In genomic region chr16:8946544-8946943, GRCh38 we compare ENCODE assay signal across 13 cellular contexts. TPM values are rescaled to one million over a fixed set of nuclear protein-coding genes. Genes with fewer than 3 reads are reported as not detected.
A peak's percentile ranks its signal among the peaks of the same experiment; 100 is the strongest.
DNase-seq lines count a peak whose midpoint lies in the region; ATAC-seq and TF ChIP-seq lines count a peak whose summit lies in the region.
"Had no signal": no experiment of that assay in that cellular context is flagged by ENCODE, and none has a peak within 500 bp of the region (broad histone marks: within the 10 kb centered on the region; RNA-seq: fewer than 3 reads in every experiment).

No MANE protein-coding gene starts in this region.

- no peak overlapping the region for H3K4me3 ChIP-seq in OCI-LY7 (ENCODE audit: low read depth, low read length, poor library complexity, severe bottlenecking)
- H3K4me3 ChIP-seq: SJSA1 had no signal

- H3K9me3 Mint-ChIP-seq in naive thymus-derived CD8-positive, alpha-beta T cell: no peaks in the 10 kb centered on the region
- H3K9me3 Mint-ChIP-seq: dendritic cell treated with granulocyte-macrophage colony-stimulating factor and Interleukin-4, amounts not matched to agents 40 ng/mL and 50 ng/mL, for 4 days had no signal

- CTCF ChIA-PET in OCI-LY7 (lab: Charles Lee; ENCODE audit: unreplicated experiment): interaction anchor here (1.4 kb wide), 1 partner anchor 10 kb away, joined by 4 read pairs; no protein-coding TSS in a partner anchor

- peak; percentile 34 for ATAC-seq in HG02870 (IDR thresholded peaks at IDR 0.05; ENCODE audit: unreplicated experiment)
- ATAC-seq in naive thymus-derived CD8-positive, alpha-beta T cell: peak in 1 of 2 donors; percentile 29

- intact Hi-C loops in OCI-LY7 (cut with micrococcal nuclease; ENCODE audit: unreplicated experiment): no loop called here

- no peaks in the 10 kb centered on the region for H3K36me3 Mint-ChIP-seq in naive thymus-derived CD8-positive, alpha-beta T cell

- H4K20me1 ChIP-seq in OCI-LY7 (ENCODE audit: insufficient read depth, low read length): peaks cover 80% of the 10 kb centered on the region

- peak; percentile 59 for TF ChIP-seq CTCF in OCI-LY7 (conservative IDR thresholded peaks at IDR 0.05; ENCODE audit: low read length)

- peak overlapping the region; percentile 49 for H3K4me2 ChIP-seq in OCI-LY7 (ENCODE audit: low read length)

- H3K4me1 ChIP-seq in OCI-LY7 (ENCODE audit: insufficient read depth, low read length, poor library complexity, severe bottlenecking): peaks cover 91% of the 10 kb centered on the region

- peak; percentile 19 for DNase-seq in NCI-H510A treated with DMSO at 0.1 percent for 48 hours (lab: John Stamatoyannopoulos, UW)
- no peak for DNase-seq in NCI-H510A (lab: John Stamatoyannopoulos, UW)
- peak; percentile 44 for DNase-seq in OCI-LY7 (ENCODE audit: low spot score)
- DNase-seq in naive thymus-derived CD8-positive, alpha-beta T cell: no peak
- DNase-seq in AML-193 (lab: John Stamatoyannopoulos, UW): no peak
- no peak for DNase-seq in H4 (ENCODE audit: low spot score)
- no peak for DNase-seq in SW 1271 (lab: John Stamatoyannopoulos, UW)
- DNase-seq: midbrain; NCI-H526 treated with DMSO at 0.1 percent for 48 hours; stimulated activated CD4-positive, alpha-beta T cell treated with anti-CD3 and anti-CD28 coated beads, Interleukin-1b, Interleukin-23, amount 100 ng/mL, for 48 hours had no signal

- POLR2A ChIA-PET in OCI-LY7 (lab: Charles Lee): interaction anchor here (1.3 kb wide), 1 partner anchor 10 kb away, joined by 6 read pairs; no protein-coding TSS in a partner anchor
- POLR2A ChIA-PET in naive thymus-derived CD8-positive, alpha-beta T cell (lab: Charles Lee): interaction anchor here (1.2 kb wide), 1 partner anchor 17 kb away, joined by 3 read pairs; the partner anchor contains the start of gene USP7

- H3K27ac Mint-ChIP-seq in naive thymus-derived CD8-positive, alpha-beta T cell: peak overlapping the region in 3 of 10 donors; percentile 25 to 60 (median 33)

- H2AFZ ChIP-seq in OCI-LY7 (ENCODE audit: low read length): no peak overlapping the region

- peaks cover 62 to 98% (median 96%) of the 10 kb centered on the region in 4 donors for H3K4me1 Mint-ChIP-seq in naive thymus-derived CD8-positive, alpha-beta T cell

- H3K9me3 ChIP-seq in OCI-LY7 (ENCODE audit: low read length): no peaks in the 10 kb centered on the region
- H3K9me3 ChIP-seq: SJSA1 had no signal

- no peaks in the 10 kb centered on the region for H3K36me3 ChIP-seq in OCI-LY7 (ENCODE audit: insufficient read depth, low read length)

- H3K9me2 ChIP-seq in OCI-LY7 (ENCODE audit: insufficient read depth, low read length): no peaks in the 10 kb centered on the region

- H3K79me2 ChIP-seq in OCI-LY7 (ENCODE audit: insufficient read depth, low read depth, low read length): peaks cover 96% of the 10 kb centered on the region

- H3K4me3 Mint-ChIP-seq in naive thymus-derived CD8-positive, alpha-beta T cell: peak overlapping the region in 8 of 10 donors; percentile 3 to 69 (median 42)
- H3K4me3 Mint-ChIP-seq: dendritic cell treated with granulocyte-macrophage colony-stimulating factor and Interleukin-4, amounts not matched to agents 40 ng/mL and 50 ng/mL, for 4 days had no signal

- no peak overlapping the region for H3K27ac ChIP-seq in OCI-LY7 (ENCODE audit: low read depth, low read length, poor library complexity, severe bottlenecking)
- H3K27ac ChIP-seq: SJSA1 had no signal

- no TSS peak for BruUV-seq in OCI-LY7 (replicated peaks; lab: Mats Ljungman, UMichigan)

- no peaks in the 10 kb centered on the region for H3K27me3 Mint-ChIP-seq in naive thymus-derived CD8-positive, alpha-beta T cell
- H3K27me3 Mint-ChIP-seq: dendritic cell treated with granulocyte-macrophage colony-stimulating factor and Interleukin-4, amounts not matched to agents 40 ng/mL and 50 ng/mL, for 4 days had no signal

RNA-seq across cellular contexts. Expression of gene USP7, which starts 17.2 kb away (rescaled TPM):
- total RNA-seq in OCI-LY7 (2014; rRNA removed; shearing (Covaris generic)): 46.4 and 61.5 TPM in 2 replicates
- 127 and 132 TPM in 2 replicates for total RNA-seq in OCI-LY7 (2022)
- total RNA-seq in naive thymus-derived CD8-positive, alpha-beta T cell: 100 to 1,000 TPM; 201 to 207 TPM
- polyA plus RNA-seq in naive thymus-derived CD8-positive, alpha-beta T cell: 1 to 10 TPM; 6.4 to 9.9 (median 9.2) TPM
- 14.4 and 33.8 TPM in 2 replicates for total RNA-seq in H4 (2014; rRNA removed; shearing (Covaris generic))

Comparison
In these comparisons a context has a peak if more than half of its experiments do, and no peak if none do; other contexts are left out.
1. DNase-seq: peak in NCI-H510A treated with DMSO at 0.1 percent for 48 hours (single experiment) and OCI-LY7 (single experiment); none in NCI-H510A (single experiment), naive thymus-derived CD8-positive, alpha-beta T cell (0 of 10), AML-193 (0 of 2), H4 (single experiment) and SW 1271 (0 of 2).